ENCODE assay signal across 22 cellular contexts in the genomic region with DNA sequence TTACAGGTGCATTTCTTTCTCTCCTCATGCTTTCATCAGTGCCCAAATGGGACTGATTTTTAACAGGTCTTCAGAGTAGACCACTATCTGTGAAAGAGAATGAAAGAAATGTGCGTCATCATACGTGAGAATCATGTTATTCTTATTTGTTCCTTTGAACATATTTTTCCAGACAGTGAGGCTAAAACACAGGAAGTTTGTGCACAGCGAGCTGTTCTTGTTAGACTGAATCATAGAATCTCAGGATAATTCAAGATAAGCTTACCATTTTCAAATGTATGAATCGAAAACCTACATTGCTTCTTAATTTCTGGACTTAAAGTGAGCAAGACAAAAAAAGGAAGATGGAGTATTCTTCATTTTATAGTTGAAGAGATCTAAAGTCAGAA.
DNase-seq lines count a peak whose midpoint lies in the region; ATAC-seq and TF ChIP-seq lines count a peak whose summit lies in the region.
"Had no signal": no experiment of that assay in that cellular context is flagged by ENCODE, and none has a peak within 500 bp of the region (broad histone marks: within the 10 kb centered on the region; RNA-seq: fewer than 3 reads in every experiment).

No MANE protein-coding gene starts in this region.

- no peaks in the 10 kb centered on the region for H3K36me3 Mint-ChIP-seq in type B pancreatic cell
- H3K36me3 Mint-ChIP-seq: activated naive CD8-positive, alpha-beta T cell; CD8-positive, alpha-beta memory T cell; naive B cell had no signal

- ATAC-seq in GM21367 (IDR thresholded peaks at IDR 0.05; ENCODE audit: unreplicated experiment) (no peak), GM18520 (IDR thresholded peaks at IDR 0.05; ENCODE audit: unreplicated experiment) (no peak), GM19035 (IDR thresholded peaks at IDR 0.05; ENCODE audit: unreplicated experiment) (no peak)
- ATAC-seq: activated T-cell treated with anti-CD3 and anti-CD28 coated beads, Interleukin-2, amount 50 U/mL, for 72 hours; gastroesophageal sphincter; sciatic nerve; stimulated activated naive CD8-positive, alpha-beta T cell treated with anti-CD3 and anti-CD28 coated beads, Interleukin-15, Interleukin-2, amounts not matched to agents 100 U/mL and 50 U/mL, for 24 hours had no signal

- DNase-seq in astrocyte of the spinal cord (ENCODE audit: low read depth, low spot score) = peak; percentile 81
- DNase-seq in fibroblast of the aortic adventitia (ENCODE audit: low read depth) = peak; percentile 63
- DNase-seq in type B pancreatic cell (ENCODE audit: extremely low spot score, unreplicated experiment) = no peak
- DNase-seq: activated CD4-positive, CD25-positive, alpha-beta regulatory T cell treated with anti-CD3 and anti-CD28 coated beads, Interleukin-2, amount 50 U/mL, for 72 hours; activated T-cell treated with anti-CD3 and anti-CD28 coated beads, Interleukin-2, amount 50 U/mL, for 72 hours; CD8-positive, alpha-beta memory T cell; HCEC 1CT; mesendoderm; MV-4-11; naive B cell; NCI-H446 treated with DMSO at 0.1 percent for 48 hours; RPMI8226; stimulated activated naive CD8-positive, alpha-beta T cell treated with anti-CD3 and anti-CD28 coated beads, Interleukin-15, Interleukin-2, amounts not matched to agents 100 U/mL and 50 U/mL, for 24 hours; tibial artery had no signal

- no peaks in the 10 kb centered on the region for H3K36me3 ChIP-seq in OCI-LY3 (replicated peaks; ENCODE audit: low read depth, low read length)
- H3K36me3 ChIP-seq: breast epithelium, gastroesophageal sphincter, tibial artery had no signal

- no peak overlapping the region for H3K27ac ChIP-seq in OCI-LY3 (ENCODE audit: low read length)
- H3K27ac ChIP-seq: breast epithelium, gastroesophageal sphincter, tibial artery had no signal

- no peaks in the 10 kb centered on the region for H3K9me3 Mint-ChIP-seq in type B pancreatic cell
- H3K9me3 Mint-ChIP-seq: activated T-cell treated with anti-CD3 and anti-CD28 coated beads, Interleukin-2, amount 50 U/mL, for 72 hours; naive B cell had no signal

- in situ Hi-C loops in astrocyte of the spinal cord (cut with HindIII; ENCODE audit: low sequenced_read_pairs) = no loop called here

- H3K4me1 ChIP-seq in OCI-LY3 (ENCODE audit: low read length) = peaks cover 52% of the 10 kb centered on the region
- H3K4me1 ChIP-seq: breast epithelium, tibial artery had no signal

- H3K27me3 Mint-ChIP-seq in type B pancreatic cell = no peaks in the 10 kb centered on the region
- H3K27me3 Mint-ChIP-seq: activated naive CD8-positive, alpha-beta T cell; CD8-positive, alpha-beta memory T cell; naive B cell had no signal

- H3K27me3 ChIP-seq in OCI-LY3 (ENCODE audit: low read depth, low read length) = no peaks in the 10 kb centered on the region
- H3K27me3 ChIP-seq: breast epithelium, gastroesophageal sphincter, tibial artery had no signal

- no peaks in the 10 kb centered on the region for H3K79me2 ChIP-seq in OCI-LY3 (ENCODE audit: low read length)

- no peaks in the 10 kb centered on the region for H4K20me1 ChIP-seq in OCI-LY3 (ENCODE audit: insufficient read depth, low read length)

- H3K4me3 ChIP-seq in OCI-LY3 (ENCODE audit: low read length) (no peak overlapping the region), astrocyte of the spinal cord (ENCODE audit: low read depth, low read length) (no peak overlapping the region), fibroblast of the aortic adventitia (ENCODE audit: low read depth, low read length) (no peak overlapping the region)
- H3K4me3 ChIP-seq: breast epithelium, gastroesophageal sphincter, tibial artery had no signal

- H3K27ac Mint-ChIP-seq in type B pancreatic cell = no peak overlapping the region
- H3K27ac Mint-ChIP-seq: activated naive CD8-positive, alpha-beta T cell; activated T-cell treated with anti-CD3 and anti-CD28 coated beads, Interleukin-2, amount 50 U/mL, for 72 hours; CD8-positive, alpha-beta memory T cell; naive B cell had no signal

- H3K4me3 Mint-ChIP-seq in type B pancreatic cell = peak overlapping the region; percentile 21
- H3K4me3 Mint-ChIP-seq: activated naive CD8-positive, alpha-beta T cell; activated T-cell treated with anti-CD3 and anti-CD28 coated beads, Interleukin-2, amount 50 U/mL, for 72 hours; CD8-positive, alpha-beta memory T cell; naive B cell had no signal

- H3K9me3 ChIP-seq in OCI-LY3 (ENCODE audit: insufficient read depth, low read length) = no peaks in the 10 kb centered on the region
- H3K9me3 ChIP-seq: breast epithelium, gastroesophageal sphincter, tibial artery had no signal

- H3K4me2 ChIP-seq in OCI-LY3 (ENCODE audit: low read length) = no peak overlapping the region

- H2AFZ ChIP-seq in OCI-LY3 (ENCODE audit: low read depth, low read length) = peak overlapping the region; percentile 3; the same call in 1 of the 2 replicates

- H3K4me1 Mint-ChIP-seq in type B pancreatic cell (ENCODE audit: unreplicated experiment) = peaks cover 40% of the 10 kb centered on the region
- H3K4me1 Mint-ChIP-seq: CD8-positive, alpha-beta memory T cell; naive B cell had no signal

- TF ChIP-seq CTCF in OCI-LY3 (IDR thresholded peaks at IDR 0.05; ENCODE audit: low read depth, low read length) = no peak
- TF ChIP-seq CTCF in astrocyte of the spinal cord (IDR thresholded peaks at IDR 0.05; ENCODE audit: low read depth, low read length) = no peak
- TF ChIP-seq CTCF in fibroblast of the aortic adventitia (IDR thresholded peaks at IDR 0.05; ENCODE audit: insufficient read depth, low read length) = no peak
- no peak for TF ChIP-seq CTCF in type B pancreatic cell (conservative IDR thresholded peaks at IDR 0.05)

- H3K9ac ChIP-seq in OCI-LY3 (ENCODE audit: low read length) = no peak overlapping the region
